In the genomic region with DNA sequence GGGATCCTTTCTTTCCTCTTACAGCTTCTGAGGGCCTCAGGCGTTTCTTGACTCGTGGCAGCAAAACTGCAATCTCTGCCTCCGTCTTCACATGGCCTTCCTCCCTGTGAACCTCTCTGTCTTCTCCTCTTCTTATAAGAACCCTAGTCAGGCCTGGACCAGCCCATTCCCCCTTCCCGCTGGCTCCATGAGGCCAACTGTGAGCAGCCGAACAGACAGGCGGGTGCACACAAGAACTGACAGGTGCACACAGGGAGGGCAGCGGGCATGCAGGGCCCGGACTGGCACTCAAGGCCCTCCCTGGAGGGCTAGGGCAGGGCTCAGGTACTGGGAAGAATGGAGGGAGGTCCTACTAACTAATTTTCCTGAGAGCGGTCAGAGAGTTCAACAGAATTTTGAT, we compare ENCODE assay signal across 21 cellular contexts.
"Had no signal": no experiment of that assay in that cellular context is flagged by ENCODE, and none has a peak within 500 bp of the region (broad histone marks: within the 10 kb centered on the region; RNA-seq: fewer than 3 reads in every experiment).

No MANE protein-coding gene starts in this region.

- H3K27ac ChIP-seq: coronary artery, dorsolateral prefrontal cortex, esophagus squamous epithelium, gastrocnemius medialis, heart right ventricle, left lung, lower lobe of right lung had no signal

- H3K27me3 ChIP-seq: dorsolateral prefrontal cortex, esophagus squamous epithelium, gastrocnemius medialis, heart right ventricle, left lung had no signal

- ATAC-seq: gastrocnemius medialis, heart right ventricle, left cardiac atrium, left lung, left ventricle myocardium superior, lower lobe of right lung had no signal

- H3K4me1 ChIP-seq: esophagus squamous epithelium, gastrocnemius medialis, heart right ventricle, left lung, lower lobe of right lung had no signal

- H3K4me3 ChIP-seq: coronary artery, dorsolateral prefrontal cortex, esophagus squamous epithelium, gastrocnemius medialis, heart right ventricle, left lung, lower lobe of right lung had no signal

- DNase-seq: dermis blood vessel endothelial cell; dorsolateral prefrontal cortex; effector CD4-positive, alpha-beta T cell; effector memory CD4-positive, alpha-beta T cell; esophagus squamous epithelium; foreskin fibroblast; foreskin melanocyte; gastrocnemius medialis; glutamatergic neuron; head of caudate nucleus; heart right ventricle; hippocampal formation; left cardiac atrium; left ventricle myocardium superior; lower lobe of right lung; mesenchymal stem cell; midbrain had no signal

- H3K36me3 ChIP-seq: esophagus squamous epithelium, gastrocnemius medialis, heart right ventricle, left lung, lower lobe of right lung had no signal

- H3K9me3 ChIP-seq: gastrocnemius medialis, lower lobe of right lung had no signal

- FAIRE-seq: colon, islet of Langerhans had no signal
